ENCODE assay signal across 8 cellular contexts in the genomic region with DNA sequence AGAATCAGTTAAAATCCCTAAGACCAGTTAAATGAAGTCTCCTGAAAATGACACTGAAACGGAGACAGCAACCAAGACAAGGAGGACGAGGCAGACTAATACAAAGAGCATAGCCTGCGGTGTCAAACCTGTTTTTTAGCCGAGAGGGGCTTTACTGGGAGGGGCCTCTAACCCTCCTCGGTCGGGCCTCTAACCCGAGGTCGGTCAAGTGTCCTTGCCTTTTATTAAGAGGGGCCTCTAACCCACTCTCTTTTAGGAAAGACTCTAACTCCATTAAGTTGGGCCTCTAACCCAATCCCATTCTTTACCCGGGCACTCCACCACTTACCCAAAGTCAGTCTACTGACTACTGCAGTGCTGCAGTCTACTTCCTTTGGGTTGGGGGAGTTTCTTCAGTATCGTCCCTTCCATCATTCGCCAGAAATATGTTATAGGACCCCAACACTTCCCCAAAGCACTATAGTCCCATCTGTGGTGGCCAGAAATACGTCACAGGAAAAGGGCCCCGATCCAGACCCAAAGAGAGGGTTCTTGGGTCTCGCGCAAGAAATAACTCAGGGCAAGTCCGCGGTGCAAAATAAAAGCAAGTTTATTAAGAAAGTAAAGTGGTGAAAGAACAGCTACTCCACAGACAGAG. TPM values are rescaled to one million over a fixed set of nuclear protein-coding genes. Genes with fewer than 3 reads are reported as not detected.
DNase-seq lines count a peak whose midpoint lies in the region; ATAC-seq and TF ChIP-seq lines count a peak whose summit lies in the region.

No MANE protein-coding gene starts in this region.

- 61 to 62% methylated on average over 17 of the region's 17 CpGs for WGBS in esophagus, 2 donors

- TF ChIP-seq CTCF in GM06990 (IDR thresholded peaks at IDR 0.05; ENCODE audit: insufficient read depth, low read length, poor library complexity, severe bottlenecking) = no peak

- H3K27ac ChIP-seq in SJCRH30 (peak overlapping the region; percentile 100), esophagus (ENCODE audit: low read depth in 2 of 2, low read length in 1 of 2) (peak overlapping the region; percentile 90 to 97)

- H3K4me1 ChIP-seq in SJCRH30 = no peaks in the 10 kb centered on the region
- H3K4me1 ChIP-seq in esophagus (ENCODE audit: control insufficient read depth in 2 of 2, insufficient read depth in 2 of 2, low read length in 1 of 2) = no peaks in the 10 kb centered on the region

- DNase-seq in GM06990 (ENCODE audit: extremely low read depth, insufficient read length) = no peak
- peak in 1 of 2 experiments; percentile 14 for DNase-seq in SJCRH30
- no peak for DNase-seq in skeletal muscle cell (ENCODE audit: low read depth)
- DNase-seq in inferior parietal cortex (ENCODE audit: extremely low spot score) = no peak
- no peak for DNase-seq in SHP77 treated with DMSO at 0.1 percent for 48 hours (lab: John Stamatoyannopoulos, UW)
- DNase-seq in NCI-H1105 treated with DMSO at 0.1 percent for 48 hours (lab: John Stamatoyannopoulos, UW) = no peak

- H3K4me3 ChIP-seq in GM06990 (replicated peaks; ENCODE audit: low read depth, low read length) (peak overlapping the region; percentile 59), SJCRH30 (peak overlapping the region; percentile 56), esophagus (ENCODE audit: low read depth in 1 of 2, low read length in 2 of 2) (peak overlapping the region in 1 of 2 donors; percentile 64), skeletal muscle cell (ENCODE audit: low read depth, low read length) (peak overlapping the region; percentile 43)

- no peaks in the 10 kb centered on the region for H3K27me3 ChIP-seq in GM06990 (replicated peaks; ENCODE audit: control insufficient read depth, insufficient read depth, low read length)
- H3K27me3 ChIP-seq in SJCRH30 = no peaks in the 10 kb centered on the region
- no peaks in the 10 kb centered on the region for H3K27me3 ChIP-seq in esophagus (ENCODE audit: control insufficient read depth in 1 of 2, insufficient read depth in 2 of 2, low read length in 2 of 2)

- H3K36me3 ChIP-seq in GM06990 (ENCODE audit: control insufficient read depth, insufficient read depth, low read length) (no peaks in the 10 kb centered on the region), SJCRH30 (no peaks in the 10 kb centered on the region), esophagus (ENCODE audit: control insufficient read depth in 2 of 2, insufficient read depth in 2 of 2, low read length in 1 of 2) (no peaks in the 10 kb centered on the region)

- ATAC-seq in GM18861 (IDR thresholded peaks at IDR 0.05; ENCODE audit: unreplicated experiment) = no peak

- H3K9me3 ChIP-seq in SJCRH30 (replicated peaks) = no peaks in the 10 kb centered on the region
- H3K9me3 ChIP-seq in esophagus (ENCODE audit: control insufficient read depth in 2 of 2, insufficient read depth in 1 of 2, low read depth in 1 of 2, low read length in 1 of 2) = no peaks in the 10 kb centered on the region

RNA-seq across cellular contexts. Expression of a gene that starts 39.2 kb away (rescaled TPM):
- total RNA-seq in SJCRH30 (2014; rRNA removed; shearing (Covaris generic)) = 5.3 and 5.4 TPM in 2 replicates
- polyA plus RNA-seq in esophagus = 10 to 100 TPM; 36.3 to 92.2 TPM
